ENCODE assay signal across 1 cellular context in the genomic region with DNA sequence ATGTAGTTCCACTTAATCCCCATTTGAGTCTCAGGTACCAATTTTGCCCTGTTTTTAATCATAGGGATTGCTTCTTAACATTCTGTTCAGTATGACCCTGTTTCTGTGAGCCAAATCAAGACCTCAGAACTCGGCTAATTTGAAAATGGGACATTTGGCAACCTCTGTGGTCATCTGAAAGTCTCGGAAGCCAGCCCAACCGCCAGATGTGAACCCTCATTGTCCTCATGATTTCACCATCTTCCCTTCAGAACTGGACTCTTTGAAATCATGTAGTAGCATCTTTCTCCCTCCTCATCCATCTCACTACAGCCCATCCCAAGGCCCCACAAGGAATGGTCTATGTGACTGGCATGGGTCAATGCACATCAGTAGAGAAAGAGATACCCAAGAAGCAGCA.
TF ChIP-seq lines count a peak whose summit lies in the region.

No MANE protein-coding gene starts in this region.

TF ChIP-seq in SK-N-SH treated with all-trans-retinoic acid at 6 μM for 48 hours, 23 proteins besides CTCF, POLR2A, EP300 and RAD21 (continued from another document):
- TF ChIP-seq, protein P1, sequence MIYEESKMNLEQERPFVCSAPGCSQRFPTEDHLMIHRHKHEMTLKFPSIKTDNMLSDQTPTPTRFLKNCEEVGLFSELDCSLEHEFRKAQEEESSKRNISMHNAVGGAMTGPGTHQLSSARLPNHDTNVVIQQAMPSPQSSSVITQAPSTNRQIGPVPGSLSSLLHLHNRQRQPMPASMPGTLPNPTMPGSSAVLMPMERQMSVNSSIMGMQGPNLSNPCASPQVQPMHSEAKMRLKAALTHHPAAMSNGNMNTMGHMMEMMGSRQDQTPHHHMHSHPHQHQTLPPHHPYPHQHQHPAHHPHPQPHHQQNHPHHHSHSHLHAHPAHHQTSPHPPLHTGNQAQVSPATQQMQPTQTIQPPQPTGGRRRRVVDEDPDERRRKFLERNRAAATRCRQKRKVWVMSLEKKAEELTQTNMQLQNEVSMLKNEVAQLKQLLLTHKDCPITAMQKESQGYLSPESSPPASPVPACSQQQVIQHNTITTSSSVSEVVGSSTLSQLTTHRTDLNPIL (CRISPR knock-in tag; IDR thresholded peaks at IDR 0.05; ENCODE audit: low read depth): no peak
